ENCODE assay signal across 8 cellular contexts in genomic region chr2:231452799-231453508, GRCh38. TPM values are rescaled to one million over a fixed set of nuclear protein-coding genes. Genes with fewer than 3 reads are reported as not detected.
DNase-seq lines count a peak whose midpoint lies in the region; ATAC-seq and TF ChIP-seq lines count a peak whose summit lies in the region.

No MANE protein-coding gene starts in this region.

- H3K9me3 Mint-ChIP-seq in activated naive CD4-positive, alpha-beta T cell treated with anti-CD3 and anti-CD28 coated beads, Interleukin-2, amount 50 U/mL, for 24 hours = no peaks in the 10 kb centered on the region
- no peaks in the 10 kb centered on the region for H3K9me3 Mint-ChIP-seq in mesothelial cell of epicardium

- no peak overlapping the region for H3K4me3 ChIP-seq in ovary

- no peak for TF ChIP-seq EP300 in ovary (IDR thresholded peaks at IDR 0.05)

- no peak for ATAC-seq in HG02885 (IDR thresholded peaks at IDR 0.05; ENCODE audit: poor library complexity, unreplicated experiment)
- no peak for ATAC-seq in GM21723 (IDR thresholded peaks at IDR 0.05; ENCODE audit: unreplicated experiment)

- peaks cover 24% of the 10 kb centered on the region for H3K4me1 Mint-ChIP-seq in activated naive CD4-positive, alpha-beta T cell treated with anti-CD3 and anti-CD28 coated beads, Interleukin-2, amount 50 U/mL, for 24 hours
- H3K4me1 Mint-ChIP-seq in mesothelial cell of epicardium = peaks cover 5% of the 10 kb centered on the region

- H3K27me3 ChIP-seq in ovary = no peaks in the 10 kb centered on the region

- WGBS in ovary, 3 donors = 57 to 71% (median 60%) methylated on average over 10 of the region's 10 CpGs

- no peaks in the 10 kb centered on the region for H3K27me3 Mint-ChIP-seq in activated naive CD4-positive, alpha-beta T cell treated with anti-CD3 and anti-CD28 coated beads, Interleukin-2, amount 50 U/mL, for 24 hours
- no peaks in the 10 kb centered on the region for H3K27me3 Mint-ChIP-seq in mesothelial cell of epicardium (ENCODE audit: low read depth)

- no peak for TF ChIP-seq POLR2A in ovary (IDR thresholded peaks at IDR 0.05)

- no peaks in the 10 kb centered on the region for H3K9me3 ChIP-seq in ovary

- no peak overlapping the region for H3K4me3 Mint-ChIP-seq in activated naive CD4-positive, alpha-beta T cell treated with anti-CD3 and anti-CD28 coated beads, Interleukin-2, amount 50 U/mL, for 24 hours
- H3K4me3 Mint-ChIP-seq in mesothelial cell of epicardium = no peak overlapping the region

- no peak overlapping the region for H3K27ac ChIP-seq in ovary

- H3K4me1 ChIP-seq in ovary (ENCODE audit: insufficient read depth) = no peaks in the 10 kb centered on the region

- H3K27ac Mint-ChIP-seq in activated naive CD4-positive, alpha-beta T cell treated with anti-CD3 and anti-CD28 coated beads, Interleukin-2, amount 50 U/mL, for 24 hours = peak overlapping the region; percentile 83
- H3K27ac Mint-ChIP-seq in mesothelial cell of epicardium = peak overlapping the region; percentile 84

- H3K36me3 Mint-ChIP-seq in activated naive CD4-positive, alpha-beta T cell treated with anti-CD3 and anti-CD28 coated beads, Interleukin-2, amount 50 U/mL, for 24 hours = peaks cover 20% of the 10 kb centered on the region
- peaks cover 24% of the 10 kb centered on the region for H3K36me3 Mint-ChIP-seq in mesothelial cell of epicardium

- intact Hi-C loops in ovary (cut with DNase I) = loop anchor here in 1 of 4 donors (5.0 kb wide), 2 partner anchors 226 to 351 kb away; no protein-coding TSS in a partner anchor

- peak; percentile 12 for DNase-seq in DMS79 treated with DMSO at 0.1 percent for 48 hours (lab: John Stamatoyannopoulos, UW)
- peak; percentile 34 for DNase-seq in M059J (ENCODE audit: low read depth)
- DNase-seq in mesothelial cell of epicardium (ENCODE audit: low spot score in 2 of 2, unreplicated experiment in 2 of 2) = no peak
- no peak for DNase-seq in superior temporal gyrus (ENCODE audit: extremely low spot score)
- no peak for DNase-seq in ovary

- H3K36me3 ChIP-seq in ovary = no peaks in the 10 kb centered on the region

- TF ChIP-seq CTCF in mesothelial cell of epicardium (IDR thresholded peaks at IDR 0.05; ENCODE audit: unreplicated experiment) = no peak
- no peak for TF ChIP-seq CTCF in ovary (IDR thresholded peaks at IDR 0.05)

RNA-seq across cellular contexts. Expression of gene NCL, which starts 11.3 kb away (rescaled TPM):
- 69.2 and 141 TPM in 2 replicates for total RNA-seq in M059J (2014; rRNA removed; shearing (Covaris generic))
- total RNA-seq in mesothelial cell of epicardium (631 to 645 TPM (median 634 TPM) in 3 replicates), ovary (100 to 1,000 TPM; 111 to 565 (median 509) TPM)
- polyA plus RNA-seq in ovary = 100 to 1,000 TPM; 266 to 724 TPM

RNA-seq across cellular contexts. Expression of gene B3GNT7, which starts 57.4 kb away (rescaled TPM):
- total RNA-seq in M059J (2014; rRNA removed; shearing (Covaris generic)) = 0.17 and 0.57 TPM in 2 replicates
- total RNA-seq in mesothelial cell of epicardium (5.2 to 7.0 TPM (median 5.6 TPM) in 3 replicates), ovary (10 to 100 TPM; 13.1 to 34.0 (median 25.2) TPM)
- polyA plus RNA-seq in ovary = 1 to 10 TPM; 4.8 to 6.8 TPM

Comparison
In these comparisons a context has a peak if more than half of its experiments do, and no peak if none do; other contexts are left out.
1. DNase-seq: peak in DMS79 treated with DMSO at 0.1 percent for 48 hours (single experiment) and M059J (single experiment); none in mesothelial cell of epicardium (0 of 2), superior temporal gyrus (single experiment) and ovary (0 of 5).